2 cellular contexts compared by ENCODE assay signal in the genomic region with DNA sequence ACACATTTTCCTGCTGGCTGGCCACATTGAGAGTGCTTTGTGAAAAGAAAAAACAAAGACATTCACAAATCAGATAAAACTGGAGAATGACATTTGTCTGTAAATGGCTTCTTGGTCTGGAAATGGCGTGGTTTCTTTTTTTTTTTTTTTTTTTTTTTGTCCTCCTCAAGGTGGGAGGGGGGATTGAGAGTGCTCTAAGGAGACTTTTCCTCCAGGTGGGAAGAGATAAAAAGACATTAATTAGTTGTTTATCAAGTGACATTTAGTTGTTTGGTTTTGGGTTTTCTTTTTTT.
TF ChIP-seq lines count a peak whose summit lies in the region.

No MANE protein-coding gene starts in this region.

TF ChIP-seq in HCT116, 20 proteins besides CTCF, POLR2A, EP300 and RAD21:
- TF ChIP-seq TCF7L2 (IDR thresholded peaks at IDR 0.05; ENCODE audit: borderline replicate concordance, extremely low read depth, insufficient read depth, insufficient read length) (no peak), SIN3A (IDR thresholded peaks at IDR 0.05; ENCODE audit: low read depth) (no peak), SP1 (IDR thresholded peaks at IDR 0.05; ENCODE audit: low read depth) (no peak), CBX3 (IDR thresholded peaks at IDR 0.05; ENCODE audit: low read depth) (no peak), CEBPB (IDR thresholded peaks at IDR 0.05; ENCODE audit: low read depth) (no peak), ZFX (IDR thresholded peaks at IDR 0.05) (no peak), ELF1 (IDR thresholded peaks at IDR 0.05; ENCODE audit: borderline replicate concordance, low read depth) (no peak)
- TF ChIP-seq, protein P1, sequence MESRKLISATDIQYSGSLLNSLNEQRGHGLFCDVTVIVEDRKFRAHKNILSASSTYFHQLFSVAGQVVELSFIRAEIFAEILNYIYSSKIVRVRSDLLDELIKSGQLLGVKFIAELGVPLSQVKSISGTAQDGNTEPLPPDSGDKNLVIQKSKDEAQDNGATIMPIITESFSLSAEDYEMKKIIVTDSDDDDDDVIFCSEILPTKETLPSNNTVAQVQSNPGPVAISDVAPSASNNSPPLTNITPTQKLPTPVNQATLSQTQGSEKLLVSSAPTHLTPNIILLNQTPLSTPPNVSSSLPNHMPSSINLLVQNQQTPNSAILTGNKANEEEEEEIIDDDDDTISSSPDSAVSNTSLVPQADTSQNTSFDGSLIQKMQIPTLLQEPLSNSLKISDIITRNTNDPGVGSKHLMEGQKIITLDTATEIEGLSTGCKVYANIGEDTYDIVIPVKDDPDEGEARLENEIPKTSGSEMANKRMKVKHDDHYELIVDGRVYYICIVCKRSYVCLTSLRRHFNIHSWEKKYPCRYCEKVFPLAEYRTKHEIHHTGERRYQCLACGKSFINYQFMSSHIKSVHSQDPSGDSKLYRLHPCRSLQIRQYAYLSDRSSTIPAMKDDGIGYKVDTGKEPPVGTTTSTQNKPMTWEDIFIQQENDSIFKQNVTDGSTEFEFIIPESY (IDR thresholded peaks at IDR 0.05; ENCODE audit: extremely low read depth, insufficient replicate concordance, low read length): no peak

TF ChIP-seq in HepG2, 621 proteins besides CTCF, POLR2A, EP300 and RAD21:
- 0 out of 2 replicates have a peak, but pooled peaks have one; percentile 16 for TF ChIP-seq DMAP1 (CRISPR knock-in tag; IDR thresholded peaks at IDR 0.05)
- 0 out of 2 replicates have a peak, but pooled peaks have one; percentile 48 for TF ChIP-seq ZNF34 (CRISPR knock-in tag; IDR thresholded peaks at IDR 0.05; ENCODE audit: borderline replicate concordance)
- TF ChIP-seq, protein P2, sequence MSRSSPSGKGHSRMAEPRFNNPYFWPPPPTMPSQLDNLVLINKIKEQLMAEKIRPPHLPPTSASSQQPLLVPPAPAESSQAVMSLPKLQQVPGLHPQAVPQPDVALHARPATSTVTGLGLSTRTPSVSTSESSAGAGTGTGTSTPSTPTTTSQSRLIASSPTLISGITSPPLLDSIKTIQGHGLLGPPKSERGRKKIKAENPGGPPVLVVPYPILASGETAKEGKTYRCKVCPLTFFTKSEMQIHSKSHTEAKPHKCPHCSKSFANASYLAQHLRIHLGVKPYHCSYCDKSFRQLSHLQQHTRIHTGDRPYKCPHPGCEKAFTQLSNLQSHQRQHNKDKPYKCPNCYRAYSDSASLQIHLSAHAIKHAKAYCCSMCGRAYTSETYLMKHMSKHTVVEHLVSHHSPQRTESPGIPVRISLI (CRISPR knock-in tag; IDR thresholded peaks at IDR 0.05; ENCODE audit: borderline replicate concordance): 0 out of 2 replicates have a peak, but pooled peaks have one; percentile 26
- TF ChIP-seq, protein P3, sequence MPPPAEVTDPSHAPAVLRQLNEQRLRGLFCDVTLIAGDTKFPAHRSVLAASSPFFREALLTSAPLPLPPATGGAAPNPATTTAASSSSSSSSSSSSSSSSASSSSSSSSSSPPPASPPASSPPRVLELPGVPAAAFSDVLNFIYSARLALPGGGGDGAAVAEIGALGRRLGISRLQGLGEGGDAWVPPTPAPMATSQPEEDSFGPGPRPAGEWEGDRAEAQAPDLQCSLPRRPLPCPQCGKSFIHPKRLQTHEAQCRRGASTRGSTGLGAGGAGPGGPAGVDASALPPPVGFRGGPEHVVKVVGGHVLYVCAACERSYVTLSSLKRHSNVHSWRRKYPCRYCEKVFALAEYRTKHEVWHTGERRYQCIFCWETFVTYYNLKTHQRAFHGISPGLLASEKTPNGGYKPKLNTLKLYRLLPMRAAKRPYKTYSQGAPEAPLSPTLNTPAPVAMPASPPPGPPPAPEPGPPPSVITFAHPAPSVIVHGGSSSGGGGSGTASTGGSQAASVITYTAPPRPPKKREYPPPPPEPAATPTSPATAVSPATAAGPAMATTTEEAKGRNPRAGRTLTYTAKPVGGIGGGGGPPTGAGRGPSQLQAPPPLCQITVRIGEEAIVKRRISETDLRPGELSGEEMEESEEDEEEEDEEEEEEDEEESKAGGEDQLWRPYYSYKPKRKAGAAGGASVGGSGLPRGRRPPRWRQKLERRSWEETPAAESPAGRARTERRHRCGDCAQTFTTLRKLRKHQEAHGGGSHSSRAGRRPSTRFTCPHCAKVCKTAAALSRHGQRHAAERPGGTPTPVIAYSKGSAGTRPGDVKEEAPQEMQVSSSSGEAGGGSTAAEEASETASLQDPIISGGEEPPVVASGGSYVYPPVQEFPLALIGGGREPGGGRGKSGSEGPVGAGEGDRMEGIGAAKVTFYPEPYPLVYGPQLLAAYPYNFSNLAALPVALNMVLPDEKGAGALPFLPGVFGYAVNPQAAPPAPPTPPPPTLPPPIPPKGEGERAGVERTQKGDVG (CRISPR knock-in tag; IDR thresholded peaks at IDR 0.05; ENCODE audit: borderline replicate concordance): no peak
- TF ChIP-seq, protein P4, sequence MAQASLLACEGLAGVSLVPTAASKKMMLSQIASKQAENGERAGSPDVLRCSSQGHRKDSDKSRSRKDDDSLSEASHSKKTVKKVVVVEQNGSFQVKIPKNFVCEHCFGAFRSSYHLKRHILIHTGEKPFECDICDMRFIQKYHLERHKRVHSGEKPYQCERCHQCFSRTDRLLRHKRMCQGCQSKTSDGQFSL (CRISPR knock-in tag; IDR thresholded peaks at IDR 0.05): 0 out of 2 replicates have a peak, but pooled peaks have one; percentile 25
- TF ChIP-seq TGIF2 (CRISPR knock-in tag; IDR thresholded peaks at IDR 0.05): 0 out of 2 replicates have a peak, but pooled peaks have one; percentile 6
- peak; percentile 39 for TF ChIP-seq ASH2L (IDR thresholded peaks at IDR 0.05; ENCODE audit: insufficient read length, low read depth, low read length)
- no peak for TF ChIP-seq ZNF263 (CRISPR knock-in tag; IDR thresholded peaks at IDR 0.05)
- TF ChIP-seq, protein P5, sequence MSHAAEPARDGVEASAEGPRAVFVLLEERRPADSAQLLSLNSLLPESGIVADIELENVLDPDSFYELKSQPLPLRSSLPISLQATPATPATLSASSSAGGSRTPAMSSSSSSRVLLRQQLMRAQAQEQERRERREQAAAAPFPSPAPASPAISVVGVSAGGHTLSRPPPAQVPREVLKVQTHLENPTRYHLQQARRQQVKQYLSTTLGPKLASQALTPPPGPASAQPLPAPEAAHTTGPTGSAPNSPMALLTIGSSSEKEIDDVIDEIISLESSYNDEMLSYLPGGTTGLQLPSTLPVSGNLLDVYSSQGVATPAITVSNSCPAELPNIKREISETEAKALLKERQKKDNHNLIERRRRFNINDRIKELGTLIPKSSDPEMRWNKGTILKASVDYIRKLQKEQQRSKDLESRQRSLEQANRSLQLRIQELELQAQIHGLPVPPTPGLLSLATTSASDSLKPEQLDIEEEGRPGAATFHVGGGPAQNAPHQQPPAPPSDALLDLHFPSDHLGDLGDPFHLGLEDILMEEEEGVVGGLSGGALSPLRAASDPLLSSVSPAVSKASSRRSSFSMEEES (CRISPR knock-in tag; IDR thresholded peaks at IDR 0.05): no peak
- peak; percentile 30 for TF ChIP-seq YY1 (IDR thresholded peaks at IDR 0.05; ENCODE audit: insufficient read depth, insufficient replicate concordance, low read depth, low read length)
